ENCODE assay signal across 1 cellular context in the genomic region with DNA sequence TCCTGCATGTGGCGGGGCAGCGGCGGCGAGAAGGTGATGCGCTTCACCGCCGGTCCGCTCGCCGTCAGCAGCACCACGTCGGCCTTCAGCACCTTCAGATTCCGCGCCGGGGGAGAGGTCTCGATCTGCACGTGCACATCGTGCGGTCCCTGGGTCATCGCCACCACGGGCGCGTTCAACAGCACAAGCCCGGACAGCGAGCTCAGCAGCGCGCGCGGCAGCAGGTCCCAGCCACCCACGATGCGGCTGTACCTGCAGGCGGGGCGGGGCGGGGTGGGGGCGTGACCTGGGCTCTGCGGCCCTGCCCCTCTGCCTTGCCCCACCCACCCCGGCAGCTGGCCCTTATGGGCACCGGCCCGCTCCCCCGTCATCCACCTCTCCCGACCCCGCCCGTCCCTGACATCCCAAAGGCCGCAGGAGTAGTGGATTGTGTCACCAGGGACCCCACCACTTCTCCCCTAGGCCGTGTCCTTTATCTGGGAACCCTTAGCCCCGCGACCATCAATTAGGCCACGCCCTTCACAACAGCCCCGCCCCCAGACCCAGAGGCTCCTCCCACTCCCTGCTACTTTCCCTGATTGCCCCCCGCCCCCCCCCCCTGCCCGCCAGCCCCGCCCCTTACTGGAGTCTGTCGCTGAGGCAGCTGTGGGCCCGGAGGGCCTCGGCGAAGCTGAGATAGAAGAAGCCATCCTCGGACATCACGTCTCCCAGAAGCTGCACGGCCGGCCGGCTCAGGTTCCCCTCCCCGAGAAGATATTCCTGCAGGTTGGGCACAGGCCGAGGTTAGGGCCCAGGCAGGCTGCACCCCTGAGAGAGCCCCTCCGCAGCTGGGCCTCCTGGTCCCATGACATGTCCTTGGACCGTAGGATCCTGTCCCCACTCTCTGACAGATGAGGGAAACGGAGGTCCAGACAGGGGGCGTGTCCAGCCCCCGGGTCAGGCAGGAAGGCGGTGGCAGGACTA.
A peak's percentile ranks its signal among the peaks of the same experiment; 100 is the strongest.
TF ChIP-seq lines count a peak whose summit lies in the region.

No MANE protein-coding gene starts in this region.

TF ChIP-seq in K562, 482 proteins besides CTCF, POLR2A, EP300 and RAD21 (continued from another document and continues in another):
- TF ChIP-seq, protein P1, sequence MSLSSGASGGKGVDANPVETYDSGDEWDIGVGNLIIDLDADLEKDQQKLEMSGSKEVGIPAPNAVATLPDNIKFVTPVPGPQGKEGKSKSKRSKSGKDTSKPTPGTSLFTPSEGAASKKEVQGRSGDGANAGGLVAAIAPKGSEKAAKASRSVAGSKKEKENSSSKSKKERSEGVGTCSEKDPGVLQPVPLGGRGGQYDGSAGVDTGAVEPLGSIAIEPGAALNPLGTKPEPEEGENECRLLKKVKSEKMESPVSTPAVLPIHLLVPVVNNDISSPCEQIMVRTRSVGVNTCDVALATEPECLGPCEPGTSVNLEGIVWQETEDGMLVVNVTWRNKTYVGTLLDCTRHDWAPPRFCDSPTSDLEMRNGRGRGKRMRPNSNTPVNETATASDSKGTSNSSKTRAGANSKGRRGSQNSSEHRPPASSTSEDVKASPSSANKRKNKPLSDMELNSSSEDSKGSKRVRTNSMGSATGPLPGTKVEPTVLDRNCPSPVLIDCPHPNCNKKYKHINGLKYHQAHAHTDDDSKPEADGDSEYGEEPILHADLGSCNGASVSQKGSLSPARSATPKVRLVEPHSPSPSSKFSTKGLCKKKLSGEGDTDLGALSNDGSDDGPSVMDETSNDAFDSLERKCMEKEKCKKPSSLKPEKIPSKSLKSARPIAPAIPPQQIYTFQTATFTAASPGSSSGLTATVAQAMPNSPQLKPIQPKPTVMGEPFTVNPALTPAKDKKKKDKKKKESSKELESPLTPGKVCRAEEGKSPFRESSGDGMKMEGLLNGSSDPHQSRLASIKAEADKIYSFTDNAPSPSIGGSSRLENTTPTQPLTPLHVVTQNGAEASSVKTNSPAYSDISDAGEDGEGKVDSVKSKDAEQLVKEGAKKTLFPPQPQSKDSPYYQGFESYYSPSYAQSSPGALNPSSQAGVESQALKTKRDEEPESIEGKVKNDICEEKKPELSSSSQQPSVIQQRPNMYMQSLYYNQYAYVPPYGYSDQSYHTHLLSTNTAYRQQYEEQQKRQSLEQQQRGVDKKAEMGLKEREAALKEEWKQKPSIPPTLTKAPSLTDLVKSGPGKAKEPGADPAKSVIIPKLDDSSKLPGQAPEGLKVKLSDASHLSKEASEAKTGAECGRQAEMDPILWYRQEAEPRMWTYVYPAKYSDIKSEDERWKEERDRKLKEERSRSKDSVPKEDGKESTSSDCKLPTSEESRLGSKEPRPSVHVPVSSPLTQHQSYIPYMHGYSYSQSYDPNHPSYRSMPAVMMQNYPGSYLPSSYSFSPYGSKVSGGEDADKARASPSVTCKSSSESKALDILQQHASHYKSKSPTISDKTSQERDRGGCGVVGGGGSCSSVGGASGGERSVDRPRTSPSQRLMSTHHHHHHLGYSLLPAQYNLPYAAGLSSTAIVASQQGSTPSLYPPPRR (CRISPR knock-in tag; IDR thresholded peaks at IDR 0.05; ENCODE audit: borderline replicate concordance), result no peak; the same call in 1 of the 2 replicates
- no peak for TF ChIP-seq ZNF133 (CRISPR knock-in tag; IDR thresholded peaks at IDR 0.05)
- TF ChIP-seq, protein P2, sequence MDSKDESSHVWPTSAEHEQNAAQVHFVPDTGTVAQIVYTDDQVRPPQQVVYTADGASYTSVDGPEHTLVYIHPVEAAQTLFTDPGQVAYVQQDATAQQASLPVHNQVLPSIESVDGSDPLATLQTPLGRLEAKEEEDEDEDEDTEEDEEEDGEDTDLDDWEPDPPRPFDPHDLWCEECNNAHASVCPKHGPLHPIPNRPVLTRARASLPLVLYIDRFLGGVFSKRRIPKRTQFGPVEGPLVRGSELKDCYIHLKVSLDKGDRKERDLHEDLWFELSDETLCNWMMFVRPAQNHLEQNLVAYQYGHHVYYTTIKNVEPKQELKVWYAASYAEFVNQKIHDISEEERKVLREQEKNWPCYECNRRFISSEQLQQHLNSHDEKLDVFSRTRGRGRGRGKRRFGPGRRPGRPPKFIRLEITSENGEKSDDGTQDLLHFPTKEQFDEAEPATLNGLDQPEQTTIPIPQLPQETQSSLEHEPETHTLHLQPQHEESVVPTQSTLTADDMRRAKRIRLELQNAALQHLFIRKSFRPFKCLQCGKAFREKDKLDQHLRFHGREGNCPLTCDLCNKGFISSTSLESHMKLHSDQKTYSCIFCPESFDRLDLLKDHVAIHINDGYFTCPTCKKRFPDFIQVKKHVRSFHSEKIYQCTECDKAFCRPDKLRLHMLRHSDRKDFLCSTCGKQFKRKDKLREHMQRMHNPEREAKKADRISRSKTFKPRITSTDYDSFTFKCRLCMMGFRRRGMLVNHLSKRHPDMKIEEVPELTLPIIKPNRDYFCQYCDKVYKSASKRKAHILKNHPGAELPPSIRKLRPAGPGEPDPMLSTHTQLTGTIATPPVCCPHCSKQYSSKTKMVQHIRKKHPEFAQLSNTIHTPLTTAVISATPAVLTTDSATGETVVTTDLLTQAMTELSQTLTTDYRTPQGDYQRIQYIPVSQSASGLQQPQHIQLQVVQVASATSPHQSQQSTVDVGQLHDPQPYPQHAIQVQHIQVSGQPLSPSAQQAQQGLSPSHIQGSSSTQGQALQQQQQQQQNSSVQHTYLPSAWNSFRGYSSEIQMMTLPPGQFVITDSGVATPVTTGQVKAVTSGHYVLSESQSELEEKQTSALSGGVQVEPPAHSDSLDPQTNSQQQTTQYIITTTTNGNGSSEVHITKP (IDR thresholded peaks at IDR 0.05; ENCODE audit: partially characterized antibody), result no peak
- no peak for TF ChIP-seq ZNF79 (CRISPR knock-in tag; IDR thresholded peaks at IDR 0.05; ENCODE audit: low read depth)
- no peak for TF ChIP-seq FOXA1 (IDR thresholded peaks at IDR 0.05; ENCODE audit: borderline replicate concordance)
- TF ChIP-seq PTRF (tag; IDR thresholded peaks at IDR 0.05), result no peak
- no peak for TF ChIP-seq MBD2 (IDR thresholded peaks at IDR 0.05; ENCODE audit: borderline replicate concordance, low read depth)
- TF ChIP-seq, protein P3, sequence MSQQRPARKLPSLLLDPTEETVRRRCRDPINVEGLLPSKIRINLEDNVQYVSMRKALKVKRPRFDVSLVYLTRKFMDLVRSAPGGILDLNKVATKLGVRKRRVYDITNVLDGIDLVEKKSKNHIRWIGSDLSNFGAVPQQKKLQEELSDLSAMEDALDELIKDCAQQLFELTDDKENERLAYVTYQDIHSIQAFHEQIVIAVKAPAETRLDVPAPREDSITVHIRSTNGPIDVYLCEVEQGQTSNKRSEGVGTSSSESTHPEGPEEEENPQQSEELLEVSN (IDR thresholded peaks at IDR 0.05; ENCODE audit: borderline replicate concordance in 1 of 2, extremely low read depth in 1 of 2, insufficient read depth in 1 of 2, insufficient read length in 1 of 2, low read depth in 1 of 2, low read length in 1 of 2, poor library complexity in 1 of 2, severe bottlenecking in 1 of 2), result no peak
- no peak for TF ChIP-seq MEF2A (IDR thresholded peaks at IDR 0.05; ENCODE audit: control insufficient read depth, low read depth, low read length)
- no peak for TF ChIP-seq MYNN (IDR thresholded peaks at IDR 0.05)
- no peak for TF ChIP-seq MYNN (CRISPR knock-in tag; IDR thresholded peaks at IDR 0.05)
- no peak for TF ChIP-seq HNRNPK (IDR thresholded peaks at IDR 0.05; ENCODE audit: low read depth, low read length, poor library complexity, severe bottlenecking)
- TF ChIP-seq, protein P4, sequence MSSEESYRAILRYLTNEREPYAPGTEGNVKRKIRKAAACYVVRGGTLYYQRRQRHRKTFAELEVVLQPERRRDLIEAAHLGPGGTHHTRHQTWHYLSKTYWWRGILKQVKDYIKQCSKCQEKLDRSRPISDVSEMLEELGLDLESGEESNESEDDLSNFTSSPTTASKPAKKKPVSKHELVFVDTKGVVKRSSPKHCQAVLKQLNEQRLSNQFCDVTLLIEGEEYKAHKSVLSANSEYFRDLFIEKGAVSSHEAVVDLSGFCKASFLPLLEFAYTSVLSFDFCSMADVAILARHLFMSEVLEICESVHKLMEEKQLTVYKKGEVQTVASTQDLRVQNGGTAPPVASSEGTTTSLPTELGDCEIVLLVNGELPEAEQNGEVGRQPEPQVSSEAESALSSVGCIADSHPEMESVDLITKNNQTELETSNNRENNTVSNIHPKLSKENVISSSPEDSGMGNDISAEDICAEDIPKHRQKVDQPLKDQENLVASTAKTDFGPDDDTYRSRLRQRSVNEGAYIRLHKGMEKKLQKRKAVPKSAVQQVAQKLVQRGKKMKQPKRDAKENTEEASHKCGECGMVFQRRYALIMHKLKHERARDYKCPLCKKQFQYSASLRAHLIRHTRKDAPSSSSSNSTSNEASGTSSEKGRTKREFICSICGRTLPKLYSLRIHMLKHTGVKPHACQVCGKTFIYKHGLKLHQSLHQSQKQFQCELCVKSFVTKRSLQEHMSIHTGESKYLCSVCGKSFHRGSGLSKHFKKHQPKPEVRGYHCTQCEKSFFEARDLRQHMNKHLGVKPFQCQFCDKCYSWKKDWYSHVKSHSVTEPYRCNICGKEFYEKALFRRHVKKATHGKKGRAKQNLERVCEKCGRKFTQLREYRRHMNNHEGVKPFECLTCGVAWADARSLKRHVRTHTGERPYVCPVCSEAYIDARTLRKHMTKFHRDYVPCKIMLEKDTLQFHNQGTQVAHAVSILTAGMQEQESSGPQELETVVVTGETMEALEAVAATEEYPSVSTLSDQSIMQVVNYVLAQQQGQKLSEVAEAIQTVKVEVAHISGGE (CRISPR knock-in tag; IDR thresholded peaks at IDR 0.05), result no peak; a peak in 1 of 6 replicates
- 0 out of 2 replicates have a peak, but pooled peaks have one; percentile 34 for TF ChIP-seq HDAC2 (IDR thresholded peaks at IDR 0.05)
- TF ChIP-seq ZFP1 (CRISPR knock-in tag; IDR thresholded peaks at IDR 0.05), result no peak
- no peak for TF ChIP-seq KDM5B (IDR thresholded peaks at IDR 0.05; ENCODE audit: insufficient replicate concordance, low read depth, low read length)
- TF ChIP-seq KDM4B (IDR thresholded peaks at IDR 0.05; ENCODE audit: borderline replicate concordance in 2 of 2, low read depth in 1 of 2), result no peak; a peak in 1 of 4 replicates
- peak; percentile 2 for TF ChIP-seq PCBP1 (IDR thresholded peaks at IDR 0.05; ENCODE audit: low read depth, low read length, poor library complexity, severe bottlenecking)
- TF ChIP-seq ZNF766 (CRISPR knock-in tag; conservative IDR thresholded peaks at IDR 0.05), result no peak
- TF ChIP-seq CCAR2 (IDR thresholded peaks at IDR 0.05; ENCODE audit: low read depth, low read length), result no peak
- TF ChIP-seq POLR3G (IDR thresholded peaks at IDR 0.05; ENCODE audit: extremely low read depth, insufficient read length, insufficient replicate concordance), result no peak
- no peak for TF ChIP-seq ZNF143 (CRISPR knock-in tag; IDR thresholded peaks at IDR 0.05)
- TF ChIP-seq SP1 (CRISPR knock-in tag; IDR thresholded peaks at IDR 0.05), result peak; percentile 94
- no peak for TF ChIP-seq NR4A1 (CRISPR knock-in tag; IDR thresholded peaks at IDR 0.05)
- 0 out of 2 replicates have a peak, but pooled peaks have one; percentile 4 for TF ChIP-seq NR4A1 (tag; IDR thresholded peaks at IDR 0.05)
- no peak for TF ChIP-seq PRPF4 (IDR thresholded peaks at IDR 0.05; ENCODE audit: insufficient read depth, low read depth, low read length, poor library complexity, severe bottlenecking)
- TF ChIP-seq, protein P5, sequence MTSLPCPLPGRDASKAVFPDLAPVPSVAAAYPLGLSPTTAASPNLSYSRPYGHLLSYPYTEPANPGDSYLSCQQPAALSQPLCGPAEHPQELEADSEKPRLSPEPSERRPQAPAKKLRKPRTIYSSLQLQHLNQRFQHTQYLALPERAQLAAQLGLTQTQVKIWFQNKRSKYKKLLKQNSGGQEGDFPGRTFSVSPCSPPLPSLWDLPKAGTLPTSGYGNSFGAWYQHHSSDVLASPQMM (CRISPR knock-in tag; IDR thresholded peaks at IDR 0.05), result no peak
- TF ChIP-seq PCBP2 (IDR thresholded peaks at IDR 0.05; ENCODE audit: low read depth, low read length, poor library complexity, severe bottlenecking), result no peak
- TF ChIP-seq ELF1 (tag; IDR thresholded peaks at IDR 0.05), result no peak
- TF ChIP-seq FOXK2 (conservative IDR thresholded peaks at IDR 0.05 in 1 of 2, IDR thresholded peaks at IDR 0.05 in 1 of 2; ENCODE audit: low read depth in 2 of 2), result 0 out of 4 replicates have a peak, but pooled peaks of 1 of the 2 experiments have one; percentile 3
- no peak for TF ChIP-seq TOE1 (IDR thresholded peaks at IDR 0.05; ENCODE audit: borderline replicate concordance)
- TF ChIP-seq TOE1 (CRISPR knock-in tag; IDR thresholded peaks at IDR 0.05; ENCODE audit: borderline replicate concordance, low read depth), result no peak
- TF ChIP-seq GABPA (tag; conservative IDR thresholded peaks at IDR 0.05; ENCODE audit: low read depth), result no peak
- TF ChIP-seq KDM2B (CRISPR knock-in tag; IDR thresholded peaks at IDR 0.05), result no peak
- TF ChIP-seq KLF16 (IDR thresholded peaks at IDR 0.05), result no peak
- peak; percentile 55; the same call in 1 of the 2 replicates for TF ChIP-seq ZEB2 (IDR thresholded peaks at IDR 0.05)
- no peak; the same call in 1 of the 2 replicates for TF ChIP-seq ZNF121 (CRISPR knock-in tag; conservative IDR thresholded peaks at IDR 0.05)
- TF ChIP-seq PYGO2 (tag; IDR thresholded peaks at IDR 0.05), result no peak
- TF ChIP-seq XRCC4 (IDR thresholded peaks at IDR 0.05; ENCODE audit: extremely low read depth, insufficient read depth, insufficient read length), result no peak
- TF ChIP-seq FOS (IDR thresholded peaks at IDR 0.05; ENCODE audit: extremely low read depth, insufficient read length), result no peak
- no peak for TF ChIP-seq SAFB2 (IDR thresholded peaks at IDR 0.05; ENCODE audit: borderline replicate concordance, low read depth, low read length, severe bottlenecking)
- no peak for TF ChIP-seq SMAD4 (CRISPR knock-in tag; conservative IDR thresholded peaks at IDR 0.05)
- no peak for TF ChIP-seq ZNF24 (IDR thresholded peaks at IDR 0.05)
- TF ChIP-seq KAT8 (IDR thresholded peaks at IDR 0.05; ENCODE audit: low read depth), result no peak
- TF ChIP-seq, protein P6, sequence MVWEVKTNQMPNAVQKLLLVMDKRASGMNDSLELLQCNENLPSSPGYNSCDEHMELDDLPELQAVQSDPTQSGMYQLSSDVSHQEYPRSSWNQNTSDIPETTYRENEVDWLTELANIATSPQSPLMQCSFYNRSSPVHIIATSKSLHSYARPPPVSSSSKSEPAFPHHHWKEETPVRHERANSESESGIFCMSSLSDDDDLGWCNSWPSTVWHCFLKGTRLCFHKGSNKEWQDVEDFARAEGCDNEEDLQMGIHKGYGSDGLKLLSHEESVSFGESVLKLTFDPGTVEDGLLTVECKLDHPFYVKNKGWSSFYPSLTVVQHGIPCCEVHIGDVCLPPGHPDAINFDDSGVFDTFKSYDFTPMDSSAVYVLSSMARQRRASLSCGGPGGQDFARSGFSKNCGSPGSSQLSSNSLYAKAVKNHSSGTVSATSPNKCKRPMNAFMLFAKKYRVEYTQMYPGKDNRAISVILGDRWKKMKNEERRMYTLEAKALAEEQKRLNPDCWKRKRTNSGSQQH (CRISPR knock-in tag; IDR thresholded peaks at IDR 0.05), result no peak
- TF ChIP-seq ZNF253 (CRISPR knock-in tag; conservative IDR thresholded peaks at IDR 0.05), result no peak
- TF ChIP-seq TAF7 (tag; IDR thresholded peaks at IDR 0.05), result peak; percentile 16; the same call in 1 of the 2 replicates
- TF ChIP-seq TSC22D4 (tag; IDR thresholded peaks at IDR 0.05), result no peak
- TF ChIP-seq SRSF1 (IDR thresholded peaks at IDR 0.05; ENCODE audit: low read depth, low read length), result no peak
